20 cellular contexts compared by ENCODE assay signal in genomic region chr5:168710706-168711105, GRCh38.
DNase-seq lines count a peak whose midpoint lies in the region; ATAC-seq and TF ChIP-seq lines count a peak whose summit lies in the region.
"Had no signal": no experiment of that assay in that cellular context is flagged by ENCODE, and none has a peak within 500 bp of the region (broad histone marks: within the 10 kb centered on the region; RNA-seq: fewer than 3 reads in every experiment).

No MANE protein-coding gene starts in this region.

- H2AFZ ChIP-seq in trophoblast cell (ENCODE audit: insufficient read depth, low read length, poor library complexity) = no peak overlapping the region
- H2AFZ ChIP-seq: GM23248 had no signal

- no peaks in the 10 kb centered on the region for H3K27me3 Mint-ChIP-seq in stimulated activated naive CD8-positive, alpha-beta T cell treated with anti-CD3 and anti-CD28 coated beads, Interleukin-15, amount 100 ng/mL, for 72 hours
- peaks cover 1% of the 10 kb centered on the region for H3K27me3 Mint-ChIP-seq in endodermal cell (ENCODE audit: insufficient read depth)
- H3K27me3 Mint-ChIP-seq: CD4-positive, CD25-positive, alpha-beta regulatory T cell had no signal

- H3K27me3 ChIP-seq in endodermal cell (ENCODE audit: control insufficient read depth, insufficient read depth, low read length, poor library complexity, severe bottlenecking) = peaks cover 1% of the 10 kb centered on the region
- no peaks in the 10 kb centered on the region for H3K27me3 ChIP-seq in trophoblast cell (ENCODE audit: insufficient read depth, low read length)
- H3K27me3 ChIP-seq: BE2C had no signal

- no peak overlapping the region for H3K23ac ChIP-seq in trophoblast cell (ENCODE audit: low read length)

- H3K4me2 ChIP-seq in trophoblast cell (ENCODE audit: low read length) = no peak overlapping the region

- H3K36me3 Mint-ChIP-seq in endodermal cell (ENCODE audit: low read depth) = no peaks in the 10 kb centered on the region
- H3K36me3 Mint-ChIP-seq: CD4-positive, CD25-positive, alpha-beta regulatory T cell; CD8-positive, alpha-beta memory T cell had no signal

- H3K27ac Mint-ChIP-seq in stimulated activated naive CD8-positive, alpha-beta T cell treated with anti-CD3 and anti-CD28 coated beads, Interleukin-15, amount 100 ng/mL, for 72 hours = no peak overlapping the region
- no peak overlapping the region for H3K27ac Mint-ChIP-seq in endodermal cell
- H3K27ac Mint-ChIP-seq: CD4-positive, CD25-positive, alpha-beta regulatory T cell had no signal

- H3K79me2 ChIP-seq in trophoblast cell (ENCODE audit: control insufficient read depth, insufficient read depth, low read length, poor library complexity) = no peaks in the 10 kb centered on the region

- no peak for TF ChIP-seq CTCF in endodermal cell (conservative IDR thresholded peaks at IDR 0.05)

- no peak overlapping the region for H2BK120ac ChIP-seq in trophoblast cell (ENCODE audit: insufficient read depth, low read length, poor library complexity)

- H2BK12ac ChIP-seq in trophoblast cell (ENCODE audit: low read length) = peak overlapping the region; percentile 23

- no peak for DNase-seq in stimulated activated naive CD8-positive, alpha-beta T cell treated with anti-CD3 and anti-CD28 coated beads, Interleukin-15, amount 100 ng/mL, for 72 hours
- DNase-seq in stimulated activated naive CD8-positive, alpha-beta T cell treated with anti-CD3 and anti-CD28 coated beads, Interleukin-15, Interleukin-2, amounts not matched to agents 100 U/mL and 50 U/mL, for 24 hours = no peak
- DNase-seq in endodermal cell (peak; percentile 29), trophoblast cell (no peak)
- no peak for DNase-seq in stimulated activated CD4-positive, alpha-beta T cell treated with anti-CD3 and anti-CD28 coated beads, Interleukin-2, amount 100 ng/mL, for 24 hours
- DNase-seq: BE2C; C1 segment of cervical spinal cord; CD4-positive, CD25-positive, alpha-beta regulatory T cell; CD8-positive, alpha-beta memory T cell; COR-L47; DMS 273 treated with DMSO at 0.1 percent for 48 hours; DMS53; DND-41; EL; GM23248 had no signal

- no peak overlapping the region for H3K4me3 Mint-ChIP-seq in stimulated activated naive CD8-positive, alpha-beta T cell treated with anti-CD3 and anti-CD28 coated beads, Interleukin-15, amount 100 ng/mL, for 72 hours
- H3K4me3 Mint-ChIP-seq in endodermal cell = no peak overlapping the region
- H3K4me3 Mint-ChIP-seq: CD4-positive, CD25-positive, alpha-beta regulatory T cell; CD8-positive, alpha-beta memory T cell had no signal

- no peak overlapping the region for H3K18ac ChIP-seq in trophoblast cell (ENCODE audit: low read length)

- 94 to 97% methylated on average over 5 to 9 of the region's 9 CpGs for WGBS in endodermal cell (ENCODE audit: insufficient coverage in 1 of 2, insufficient read length in 1 of 2), 2 experiments
- no CpG with 5 or more reads among the region's 9 CpGs for WGBS in trophoblast cell (ENCODE audit: extremely low coverage, insufficient coverage, insufficient read length)

- H2BK5ac ChIP-seq in trophoblast cell (ENCODE audit: low read depth, low read length, poor library complexity) = no peak overlapping the region

- H4K91ac ChIP-seq in trophoblast cell (ENCODE audit: low read depth, low read length) = peak overlapping the region; percentile 23

- H3K79me1 ChIP-seq in trophoblast cell (ENCODE audit: low read length) = no peaks in the 10 kb centered on the region

- no peak overlapping the region for H3K14ac ChIP-seq in trophoblast cell (ENCODE audit: low read length)

- H3K27ac ChIP-seq in endodermal cell (ENCODE audit: low read depth, low read length) (no peak overlapping the region), trophoblast cell (ENCODE audit: low read depth, low read length) (no peak overlapping the region)
- H3K27ac ChIP-seq: GM23248 had no signal

- no peak overlapping the region for H3K4ac ChIP-seq in trophoblast cell (ENCODE audit: low read depth, low read length)

- no peak overlapping the region for H4K12ac ChIP-seq in trophoblast cell (ENCODE audit: low read depth, low read length)

- peak; percentile 13 for ATAC-seq in stimulated activated naive CD8-positive, alpha-beta T cell treated with anti-CD3 and anti-CD28 coated beads, Interleukin-15, amount 100 ng/mL, for 72 hours
- ATAC-seq in stimulated activated naive CD8-positive, alpha-beta T cell treated with anti-CD3 and anti-CD28 coated beads, Interleukin-15, Interleukin-2, amounts not matched to agents 100 U/mL and 50 U/mL, for 24 hours = no peak
- ATAC-seq in HG02973 (IDR thresholded peaks at IDR 0.05; ENCODE audit: unreplicated experiment) = no peak
- ATAC-seq in GM19395 (IDR thresholded peaks at IDR 0.05; ENCODE audit: unreplicated experiment) = no peak
- ATAC-seq: GM12878, HepG2 had no signal

- no peak overlapping the region for H3K4me3 ChIP-seq in endodermal cell (ENCODE audit: low read length)
- H3K4me3 ChIP-seq in trophoblast cell (ENCODE audit: low read depth, low read length) = no peak overlapping the region
- H3K4me3 ChIP-seq: GM12878, GM23248, HAP-1 had no signal

- H3K9ac ChIP-seq in endodermal cell (ENCODE audit: extremely low read depth, low read length, poor library complexity, severe bottlenecking) (no peak overlapping the region), trophoblast cell (ENCODE audit: low read length) (no peak overlapping the region)
- H3K9ac ChIP-seq: GM23248 had no signal

- no peak overlapping the region for H4K8ac ChIP-seq in trophoblast cell (ENCODE audit: low read depth, low read length)

- H3K36me3 ChIP-seq in endodermal cell (ENCODE audit: control insufficient read depth, insufficient read depth, low read length) (no peaks in the 10 kb centered on the region), trophoblast cell (ENCODE audit: control insufficient read depth in 1 of 2, insufficient read depth in 2 of 2, low read length in 2 of 2) (peaks cover 15 to 16% of the 10 kb centered on the region in 2 experiments)
- H3K36me3 ChIP-seq: HAP-1 had no signal

- peaks cover 6% of the 10 kb centered on the region for H3K4me1 Mint-ChIP-seq in stimulated activated naive CD8-positive, alpha-beta T cell treated with anti-CD3 and anti-CD28 coated beads, Interleukin-15, amount 100 ng/mL, for 72 hours
- no peaks in the 10 kb centered on the region for H3K4me1 Mint-ChIP-seq in endodermal cell
- H3K4me1 Mint-ChIP-seq: CD4-positive, CD25-positive, alpha-beta regulatory T cell; CD8-positive, alpha-beta memory T cell had no signal

- H3K9me3 ChIP-seq in endodermal cell (ENCODE audit: control insufficient read depth, low read length) (no peaks in the 10 kb centered on the region), trophoblast cell (ENCODE audit: insufficient read depth, low read depth, low read length) (no peaks in the 10 kb centered on the region)
- H3K9me3 ChIP-seq: BE2C, HAP-1 had no signal

- no peaks in the 10 kb centered on the region for H3K9me3 Mint-ChIP-seq in stimulated activated naive CD8-positive, alpha-beta T cell treated with anti-CD3 and anti-CD28 coated beads, Interleukin-15, amount 100 ng/mL, for 72 hours
- no peaks in the 10 kb centered on the region for H3K9me3 Mint-ChIP-seq in endodermal cell
- H3K9me3 Mint-ChIP-seq: CD4-positive, CD25-positive, alpha-beta regulatory T cell; CD8-positive, alpha-beta memory T cell had no signal

- no peaks in the 10 kb centered on the region for H3K4me1 ChIP-seq in endodermal cell (ENCODE audit: control insufficient read depth, insufficient read depth, low read length)
- H3K4me1 ChIP-seq in trophoblast cell (ENCODE audit: control insufficient read depth in 1 of 2, insufficient read depth in 2 of 2, low read length in 2 of 2) = peaks cover 8 to 11% of the 10 kb centered on the region in 2 experiments
- H3K4me1 ChIP-seq: BE2C, HAP-1 had no signal

- peak overlapping the region; percentile 34 for H2AK5ac ChIP-seq in trophoblast cell (ENCODE audit: low read length)
